In the genomic region with DNA sequence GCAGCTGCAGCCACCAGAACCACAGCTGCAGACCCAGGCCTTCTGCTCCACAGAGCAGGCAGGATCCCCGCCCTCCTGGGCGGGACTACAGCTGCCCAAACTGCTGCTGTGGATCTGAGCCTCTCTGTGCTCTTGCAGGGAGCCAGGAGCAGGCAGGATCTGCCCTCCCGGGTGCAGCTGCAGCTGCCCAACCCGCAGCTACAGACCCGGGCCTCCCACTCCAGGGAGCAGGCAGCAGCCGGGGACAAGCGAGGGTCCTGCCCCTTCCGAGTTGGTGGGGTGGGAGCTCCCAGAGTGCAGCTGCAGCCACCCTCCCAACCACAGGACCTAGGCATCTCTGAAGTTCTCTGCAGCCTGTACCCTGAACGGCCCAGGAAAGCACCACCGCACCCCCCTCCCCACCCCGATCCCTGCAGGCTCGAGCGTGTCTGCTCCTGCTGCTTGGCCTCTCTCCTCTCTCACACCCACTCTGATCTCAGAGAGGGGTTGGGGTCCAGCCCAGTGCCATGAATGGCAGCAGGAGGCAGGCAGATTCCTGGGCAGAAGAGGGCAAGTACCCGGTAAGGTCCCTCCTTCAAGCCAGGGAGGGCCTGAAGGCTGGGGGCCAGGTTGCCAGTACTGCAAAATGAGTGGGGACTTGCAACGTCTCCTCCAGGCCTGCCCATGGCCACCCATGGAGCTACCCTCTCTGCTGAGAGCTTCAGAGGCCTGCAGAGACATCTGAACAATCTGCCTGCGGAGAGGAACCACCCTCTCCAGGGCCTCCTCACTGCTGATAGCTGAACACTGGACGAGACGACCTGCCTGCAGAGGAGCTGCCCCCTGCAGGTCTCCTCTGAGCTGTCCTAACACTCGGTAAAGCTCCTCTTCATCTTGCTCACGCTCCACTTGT, we compare ENCODE assay signal across 10 cellular contexts. TPM values are rescaled to one million over a fixed set of nuclear protein-coding genes. Genes with fewer than 3 reads are reported as not detected.
DNase-seq lines count a peak whose midpoint lies in the region; FAIRE-seq and TF ChIP-seq lines count a peak whose summit lies in the region.
"Had no signal": no experiment of that assay in that cellular context is flagged by ENCODE, and none has a peak within 500 bp of the region (broad histone marks: within the 10 kb centered on the region; RNA-seq: fewer than 3 reads in every experiment).

No MANE protein-coding gene starts in this region.

- H3K4me3 ChIP-seq in suprapubic skin (peak overlapping the region; percentile 1), esophagus muscularis mucosa (no peak overlapping the region)
- H3K4me3 ChIP-seq: sigmoid colon had no signal

- DNase-seq in SIG-M5 treated with dmso at 0.1 percent for 504 hours (lab: John Stamatoyannopoulos, UW; ENCODE audit: unreplicated experiment) (peak; percentile 21), SIG-M5 (lab: John Stamatoyannopoulos, UW) (no peak), RPMI8226 (peak; percentile 44), head of caudate nucleus (peak in 34 of 42 donors; percentile 24 to 85 (median 56)), suprapubic skin (ENCODE audit: low spot score in 2 of 2) (no peak), esophagus muscularis mucosa (ENCODE audit: extremely low spot score) (no peak), GM12891 (ENCODE audit: insufficient read length, low spot score) (no peak)
- no peak for DNase-seq in stimulated activated CD4-positive, alpha-beta T cell treated with anti-CD3 and anti-CD28 coated beads, Interleukin-12 subunit alpha, Interleukin-12 subunit beta, amount 100 ng/mL, for 4 hours
- DNase-seq: sigmoid colon had no signal

- TF ChIP-seq EP300 in suprapubic skin (IDR thresholded peaks at IDR 0.05), result no peak
- no peak for TF ChIP-seq EP300 in esophagus muscularis mucosa (IDR thresholded peaks at IDR 0.05)

- H3K36me3 ChIP-seq in suprapubic skin (no peaks in the 10 kb centered on the region), esophagus muscularis mucosa (no peaks in the 10 kb centered on the region)
- H3K36me3 ChIP-seq: sigmoid colon had no signal

- intact Hi-C loops in head of caudate nucleus (cut with DNase I), result no loop called here
- intact Hi-C loops in esophagus muscularis mucosa (cut with DNase I), result no loop called here

- no peaks in the 10 kb centered on the region for H3K9me3 ChIP-seq in suprapubic skin
- no peaks in the 10 kb centered on the region for H3K9me3 ChIP-seq in esophagus muscularis mucosa
- H3K9me3 ChIP-seq: sigmoid colon had no signal

- TF ChIP-seq CTCF in suprapubic skin (IDR thresholded peaks at IDR 0.05) (no peak), esophagus muscularis mucosa (IDR thresholded peaks at IDR 0.05) (no peak)

- WGBS in suprapubic skin, result 43% methylated on average over 13 of the region's 20 CpGs
- 62% methylated on average over 12 of the region's 20 CpGs for WGBS in esophagus muscularis mucosa

- no peak for FAIRE-seq in GM12891 (lab: Jason Lieb, UNC)
- FAIRE-seq: frontal cortex had no signal

- TF ChIP-seq POLR2A in suprapubic skin (IDR thresholded peaks at IDR 0.05) (no peak), esophagus muscularis mucosa (IDR thresholded peaks at IDR 0.05; ENCODE audit: low read depth) (no peak), GM12891 (IDR thresholded peaks at IDR 0.05; ENCODE audit: low read depth, low read length) (no peak)

- H3K4me1 ChIP-seq in suprapubic skin, result peaks cover 18% of the 10 kb centered on the region
- peaks cover 0 to 17% (median 2%) of the 10 kb centered on the region in 4 donors for H3K4me1 ChIP-seq in esophagus muscularis mucosa
- H3K4me1 ChIP-seq: sigmoid colon had no signal

- H3K27me3 ChIP-seq in suprapubic skin, result no peaks in the 10 kb centered on the region
- no peaks in the 10 kb centered on the region for H3K27me3 ChIP-seq in esophagus muscularis mucosa
- H3K27me3 ChIP-seq: sigmoid colon had no signal

- peak overlapping the region; percentile 30 for H3K27ac ChIP-seq in suprapubic skin
- no peak overlapping the region for H3K27ac ChIP-seq in esophagus muscularis mucosa (replicated peaks in 1 of 4)
- H3K27ac ChIP-seq: sigmoid colon had no signal

TF ChIP-seq in GM12891, 5 proteins besides CTCF, POLR2A, EP300 and RAD21:
- TF ChIP-seq POLR2AphosphoS5 (IDR thresholded peaks at IDR 0.05; ENCODE audit: low read depth, low read length), result no peak
TF ChIP-seq in GM12891: peak in this region for 0.

RNA-seq across cellular contexts. Expression of gene EMP3, which starts 16.4 kb away (rescaled TPM):
- total RNA-seq in suprapubic skin (10 to 100 TPM in 3 of 4 donors, 1 to 10 TPM in 1; 9.3 to 22.5 (median 13.2) TPM), esophagus muscularis mucosa (100 to 1,000 TPM in 1 of 4 donors, 10 to 100 TPM in 3; 54.8 to 115 (median 59.6) TPM)
- 96.4 TPM for polyA plus RNA-seq in GM12891 (2012; ENCODE audit: low read depth, missing spikeins)

RNA-seq across cellular contexts. Expression of gene ZNF114, which starts 39.1 kb away (rescaled TPM):
- not detected for total RNA-seq in suprapubic skin
- total RNA-seq in esophagus muscularis mucosa, result under 1 TPM in 2 of 4 donors, not detected in 2; 0.26 to 0.46 TPM
- polyA plus RNA-seq in GM12891 (2012; ENCODE audit: low read depth, missing spikeins), result 0.12 TPM
- total RNA-seq: sigmoid colon had no signal

RNA-seq across cellular contexts. Expression of gene CARD8, which starts 53.2 kb away (rescaled TPM):
- total RNA-seq in suprapubic skin, result 10 to 100 TPM; 11.5 to 40.6 (median 18.7) TPM
- total RNA-seq in esophagus muscularis mucosa, result 10 to 100 TPM; 17.7 to 22.3 (median 20.9) TPM
- 34.7 TPM for polyA plus RNA-seq in GM12891 (2012; ENCODE audit: low read depth, missing spikeins)

RNA-seq across cellular contexts. Expression of gene TMEM143, which starts 54.8 kb away (rescaled TPM):
- total RNA-seq in suprapubic skin, result 10 to 100 TPM in 2 of 4 donors, 1 to 10 TPM in 2; 7.8 to 14.7 (median 9.3) TPM
- total RNA-seq in esophagus muscularis mucosa, result 1 to 10 TPM; 4.8 to 8.3 (median 7.1) TPM
- polyA plus RNA-seq in GM12891 (2012; ENCODE audit: low read depth, missing spikeins), result 11.0 TPM

RNA-seq across cellular contexts. Expression of gene SYNGR4, which starts 55.2 kb away (rescaled TPM):
- total RNA-seq in suprapubic skin, result not detected
- total RNA-seq in esophagus muscularis mucosa, result not detected
- polyA plus RNA-seq in GM12891 (2012; ENCODE audit: low read depth, missing spikeins), result 0.18 TPM
- total RNA-seq: frontal cortex, sigmoid colon had no signal

Comparison
In these comparisons a context has a peak if more than half of its experiments do, and no peak if none do; other contexts are left out.
1. DNase-seq: peak in SIG-M5 treated with dmso at 0.1 percent for 504 hours (single experiment), RPMI8226 (single experiment) and head of caudate nucleus (34 of 42); none in SIG-M5 (single experiment), suprapubic skin (0 of 2), stimulated activated CD4-positive, alpha-beta T cell treated with anti-CD3 and anti-CD28 coated beads, Interleukin-12 subunit alpha, Interleukin-12 subunit beta, amount 100 ng/mL, for 4 hours (single experiment), esophagus muscularis mucosa (single experiment) and GM12891 (single experiment).